In genomic region chr6:84271086-84271716, GRCh38 we compare ENCODE assay signal across 9 cellular contexts.
"Had no signal": no experiment of that assay in that cellular context is flagged by ENCODE, and none has a peak within 500 bp of the region (broad histone marks: within the 10 kb centered on the region; RNA-seq: fewer than 3 reads in every experiment).

No MANE protein-coding gene starts in this region.

- H2AFZ ChIP-seq: GM23248 had no signal

- ATAC-seq: HCT116 had no signal

- H3K4me3 Mint-ChIP-seq: HFFc6 had no signal

- H3K9me3 ChIP-seq: HAP-1 had no signal

- DNase-seq: GM23248, GOT3, H7, HFFc6, IMR-90, KBM-7 had no signal

- H3K4me3 ChIP-seq: GM23248, HAP-1 had no signal

- H3K4me1 ChIP-seq: HAP-1 had no signal

- H3K36me3 ChIP-seq: HAP-1 had no signal

- H3K27ac ChIP-seq: GM23248, HL-60 had no signal

- H3K9me3 Mint-ChIP-seq: HFFc6 had no signal

- H3K9ac ChIP-seq: GM23248 had no signal

- H3K27ac Mint-ChIP-seq: HFFc6 had no signal
